11 cellular contexts compared by ENCODE assay signal in the genomic region with DNA sequence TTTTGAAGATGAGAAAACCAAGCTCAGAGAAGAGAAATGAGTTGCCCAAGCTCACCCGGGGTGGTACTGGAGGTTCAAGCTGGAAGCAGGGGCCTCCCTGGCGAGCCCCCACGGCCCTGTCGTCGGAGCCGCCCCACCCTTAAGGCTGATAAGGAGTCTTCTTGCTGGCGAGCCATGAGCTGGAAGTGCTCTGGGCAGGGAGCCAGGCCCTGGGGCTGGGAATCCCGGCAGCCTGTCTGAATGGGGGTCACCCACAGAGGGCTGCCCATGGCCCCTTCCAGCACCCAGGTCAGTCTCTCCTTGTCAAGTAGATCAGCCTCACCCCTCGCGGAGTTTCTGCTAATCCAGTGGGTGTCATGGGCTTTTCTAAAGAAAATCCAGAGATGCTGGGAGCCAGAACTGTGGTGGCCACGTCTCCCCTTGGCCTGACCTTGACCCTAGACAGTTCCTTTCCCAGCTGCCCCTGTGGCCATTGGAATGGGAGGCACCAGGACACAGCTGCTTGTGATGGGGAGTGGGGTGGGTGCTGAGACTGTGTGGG. TPM values are rescaled to one million over a fixed set of nuclear protein-coding genes. Genes with fewer than 3 reads are reported as not detected.
DNase-seq lines count a peak whose midpoint lies in the region; ATAC-seq and TF ChIP-seq lines count a peak whose summit lies in the region.
"Had no signal": no experiment of that assay in that cellular context is flagged by ENCODE, and none has a peak within 500 bp of the region (broad histone marks: within the 10 kb centered on the region; RNA-seq: fewer than 3 reads in every experiment).

No MANE protein-coding gene starts in this region.

- peak; percentile 19 for DNase-seq in Calu3
- peak; percentile 24 for DNase-seq in NCI-H1092 treated with DMSO at 0.1 percent for 48 hours (lab: John Stamatoyannopoulos, UW)
- DNase-seq in naive thymus-derived CD8-positive, alpha-beta T cell, result no peak
- no peak for DNase-seq in NCI-H510A treated with DMSO at 0.1 percent for 48 hours (lab: John Stamatoyannopoulos, UW)
- DNase-seq in Ammon's horn (ENCODE audit: low spot score), result no peak
- no peak for DNase-seq in activated T-cell treated with anti-CD3 and anti-CD28 coated beads, Interleukin-2, amount 50 U/mL, for 1 hour
- no peak for DNase-seq in ureter (ENCODE audit: low spot score)
- DNase-seq: activated CD8-positive, alpha-beta memory T cell treated with anti-CD3 and anti-CD28 coated beads, Interleukin-2, amount 50 U/mL, for 48 hours; NK-92 treated with Interleukin-12 subunit alpha and Interleukin-12 subunit beta, amount 100 ng/mL, for 24 hours had no signal

- H3K27ac Mint-ChIP-seq in Calu3 (ENCODE audit: unreplicated experiment), result no peak overlapping the region
- H3K27ac Mint-ChIP-seq in naive thymus-derived CD8-positive, alpha-beta T cell, result peak overlapping the region in 7 of 10 donors; percentile 31 to 87 (median 71)
- H3K27ac Mint-ChIP-seq: nephron had no signal

- ATAC-seq in naive thymus-derived CD8-positive, alpha-beta T cell, result no peak

- POLR2A ChIA-PET in naive thymus-derived CD8-positive, alpha-beta T cell (lab: Charles Lee), result interaction anchor here (1.6 to 2.5 kb wide), 2 partner anchors 49 to 226 kb away, joined by 8 to 12 read pairs; a partner anchor contains a TSS

- H3K27me3 ChIP-seq in duodenal mucosa (ENCODE audit: control insufficient read depth in 1 of 2, insufficient read depth in 2 of 2, low read length in 2 of 2), result no peaks in the 10 kb centered on the region

- peaks cover 26 to 44% of the 10 kb centered on the region in 2 donors for H3K4me1 ChIP-seq in duodenal mucosa (ENCODE audit: control insufficient read depth in 1 of 2, insufficient read depth in 2 of 2, low read length in 2 of 2)

- H3K9me3 Mint-ChIP-seq in Calu3 (ENCODE audit: low read depth, unreplicated experiment), result no peaks in the 10 kb centered on the region
- H3K9me3 Mint-ChIP-seq in naive thymus-derived CD8-positive, alpha-beta T cell, result no peaks in the 10 kb centered on the region
- H3K9me3 Mint-ChIP-seq: nephron had no signal

- CTCF ChIA-PET in Calu3 (lab: Charles Lee), result no interaction called here

- H3K27me3 Mint-ChIP-seq in Calu3 (ENCODE audit: unreplicated experiment), result no peaks in the 10 kb centered on the region
- no peaks in the 10 kb centered on the region for H3K27me3 Mint-ChIP-seq in naive thymus-derived CD8-positive, alpha-beta T cell

- no peak overlapping the region for H3K9ac ChIP-seq in duodenal mucosa (ENCODE audit: low read depth in 1 of 2, low read length in 2 of 2)

- H3K36me3 Mint-ChIP-seq in Calu3 (ENCODE audit: insufficient read depth, unreplicated experiment), result no peaks in the 10 kb centered on the region
- no peaks in the 10 kb centered on the region for H3K36me3 Mint-ChIP-seq in naive thymus-derived CD8-positive, alpha-beta T cell

- H3K9me3 ChIP-seq in duodenal mucosa (ENCODE audit: control insufficient read depth in 1 of 2, low read length in 2 of 2), result no peaks in the 10 kb centered on the region

- H3K27ac ChIP-seq in duodenal mucosa (ENCODE audit: low read depth, low read length), result peak overlapping the region; percentile 20

- H3K4me1 Mint-ChIP-seq in Calu3 (ENCODE audit: low read depth, unreplicated experiment), result no peaks in the 10 kb centered on the region
- H3K4me1 Mint-ChIP-seq in naive thymus-derived CD8-positive, alpha-beta T cell, result peaks cover 18 to 55% (median 47%) of the 10 kb centered on the region in 4 donors

- no TSS peak for BruUV-seq in Calu3 (replicated peaks; lab: Mats Ljungman, UMichigan)

- H3K4me3 ChIP-seq in duodenal mucosa (ENCODE audit: low read depth in 1 of 2, low read length in 2 of 2), result no peak overlapping the region

- TF ChIP-seq CTCF in Calu3 (IDR thresholded peaks at IDR 0.05; ENCODE audit: unreplicated experiment), result no peak

- intact Hi-C loops in Calu3 (cut with micrococcal nuclease; ENCODE audit: unreplicated experiment), result loop anchor here (10.0 kb wide), 1 partner anchor 157 kb away; no protein-coding TSS in a partner anchor

- no peaks in the 10 kb centered on the region for H3K36me3 ChIP-seq in duodenal mucosa (ENCODE audit: control insufficient read depth in 1 of 2, insufficient read depth in 2 of 2, low read length in 2 of 2)

- H3K4me3 Mint-ChIP-seq in Calu3 (ENCODE audit: low read depth, unreplicated experiment), result no peak overlapping the region
- peak overlapping the region in 5 of 10 donors; percentile 22 to 81 (median 63) for H3K4me3 Mint-ChIP-seq in naive thymus-derived CD8-positive, alpha-beta T cell
- H3K4me3 Mint-ChIP-seq: nephron had no signal

RNA-seq across cellular contexts. Expression of a gene that starts 1.2 kb away (rescaled TPM):
- total RNA-seq in Calu3 (2022) (not detected in 2 replicates), ureter (44.3 TPM)
- total RNA-seq in naive thymus-derived CD8-positive, alpha-beta T cell, result 1 to 10 TPM; 1.1 to 1.6 TPM
- polyA plus RNA-seq in naive thymus-derived CD8-positive, alpha-beta T cell, result not detected

RNA-seq across cellular contexts. Expression of a gene that starts 24.6 kb away (rescaled TPM):
- total RNA-seq in Calu3 (2022), result 1.4 and 1.7 TPM in 2 replicates
- total RNA-seq in naive thymus-derived CD8-positive, alpha-beta T cell, result 1 to 10 TPM; 5.0 to 5.3 TPM
- 1 to 10 TPM in 1 of 3 donors, under 1 TPM in 2; 0.33 to 1.5 (median 0.77) TPM for polyA plus RNA-seq in naive thymus-derived CD8-positive, alpha-beta T cell
- total RNA-seq in ureter, result 7.8 TPM

RNA-seq across cellular contexts. Expression of a gene that starts 46.8 kb away (rescaled TPM):
- total RNA-seq in Calu3 (2022) (4.5 and 4.8 TPM in 2 replicates), ureter (36.3 TPM)
- total RNA-seq in naive thymus-derived CD8-positive, alpha-beta T cell, result 100 to 1,000 TPM; 140 to 144 TPM
- polyA plus RNA-seq in naive thymus-derived CD8-positive, alpha-beta T cell, result 10 to 100 TPM; 37.4 to 71.3 (median 47.7) TPM

Comparison
In these comparisons a context has a peak if more than half of its experiments do, and no peak if none do; other contexts are left out.
1. DNase-seq: peak in Calu3 (single experiment) and NCI-H1092 treated with DMSO at 0.1 percent for 48 hours (single experiment); none in naive thymus-derived CD8-positive, alpha-beta T cell (0 of 10), NCI-H510A treated with DMSO at 0.1 percent for 48 hours (single experiment), Ammon's horn (single experiment), activated T-cell treated with anti-CD3 and anti-CD28 coated beads, Interleukin-2, amount 50 U/mL, for 1 hour (single experiment) and ureter (single experiment).
2. RNA of a gene that starts 1.2 kb away (total RNA-seq): 44.3 TPM in ureter (single experiment); 1.1 to 1.6 TPM in naive thymus-derived CD8-positive, alpha-beta T cell and not detected in Calu3; every median in the first group is over 10 times any median in the second.